ENCODE assay signal across 1 cellular context in the genomic region with DNA sequence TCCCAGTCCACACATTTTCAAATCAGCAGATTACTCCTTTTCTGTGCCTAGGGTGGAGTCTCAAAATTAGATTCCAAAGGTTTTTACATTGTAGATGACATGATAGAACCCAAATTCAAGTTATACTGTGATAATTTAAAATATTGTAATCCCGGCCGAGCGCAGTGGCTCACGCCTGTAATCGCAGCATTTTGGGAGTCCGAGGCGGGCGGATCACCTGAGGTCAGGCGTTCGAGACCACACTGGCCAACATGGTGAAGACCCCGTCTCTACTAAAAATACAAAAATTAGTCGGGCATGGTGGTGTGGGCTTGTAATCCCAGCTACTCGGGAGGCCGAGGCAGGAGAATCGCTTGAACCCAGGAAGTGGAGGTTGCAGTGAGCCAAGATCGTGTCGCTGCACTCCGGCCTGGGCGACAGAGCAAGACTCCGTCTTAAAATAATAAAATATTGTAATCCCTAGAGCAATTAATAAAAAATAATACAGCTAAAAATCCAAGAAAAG.
TF ChIP-seq lines count a peak whose summit lies in the region.

No MANE protein-coding gene starts in this region.

TF ChIP-seq in HCT116, 20 proteins besides CTCF, POLR2A, EP300 and RAD21 (continued from another document):
- TF ChIP-seq, protein P1, sequence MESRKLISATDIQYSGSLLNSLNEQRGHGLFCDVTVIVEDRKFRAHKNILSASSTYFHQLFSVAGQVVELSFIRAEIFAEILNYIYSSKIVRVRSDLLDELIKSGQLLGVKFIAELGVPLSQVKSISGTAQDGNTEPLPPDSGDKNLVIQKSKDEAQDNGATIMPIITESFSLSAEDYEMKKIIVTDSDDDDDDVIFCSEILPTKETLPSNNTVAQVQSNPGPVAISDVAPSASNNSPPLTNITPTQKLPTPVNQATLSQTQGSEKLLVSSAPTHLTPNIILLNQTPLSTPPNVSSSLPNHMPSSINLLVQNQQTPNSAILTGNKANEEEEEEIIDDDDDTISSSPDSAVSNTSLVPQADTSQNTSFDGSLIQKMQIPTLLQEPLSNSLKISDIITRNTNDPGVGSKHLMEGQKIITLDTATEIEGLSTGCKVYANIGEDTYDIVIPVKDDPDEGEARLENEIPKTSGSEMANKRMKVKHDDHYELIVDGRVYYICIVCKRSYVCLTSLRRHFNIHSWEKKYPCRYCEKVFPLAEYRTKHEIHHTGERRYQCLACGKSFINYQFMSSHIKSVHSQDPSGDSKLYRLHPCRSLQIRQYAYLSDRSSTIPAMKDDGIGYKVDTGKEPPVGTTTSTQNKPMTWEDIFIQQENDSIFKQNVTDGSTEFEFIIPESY (IDR thresholded peaks at IDR 0.05; ENCODE audit: extremely low read depth, insufficient replicate concordance, low read length) = no peak
